In the genomic region with DNA sequence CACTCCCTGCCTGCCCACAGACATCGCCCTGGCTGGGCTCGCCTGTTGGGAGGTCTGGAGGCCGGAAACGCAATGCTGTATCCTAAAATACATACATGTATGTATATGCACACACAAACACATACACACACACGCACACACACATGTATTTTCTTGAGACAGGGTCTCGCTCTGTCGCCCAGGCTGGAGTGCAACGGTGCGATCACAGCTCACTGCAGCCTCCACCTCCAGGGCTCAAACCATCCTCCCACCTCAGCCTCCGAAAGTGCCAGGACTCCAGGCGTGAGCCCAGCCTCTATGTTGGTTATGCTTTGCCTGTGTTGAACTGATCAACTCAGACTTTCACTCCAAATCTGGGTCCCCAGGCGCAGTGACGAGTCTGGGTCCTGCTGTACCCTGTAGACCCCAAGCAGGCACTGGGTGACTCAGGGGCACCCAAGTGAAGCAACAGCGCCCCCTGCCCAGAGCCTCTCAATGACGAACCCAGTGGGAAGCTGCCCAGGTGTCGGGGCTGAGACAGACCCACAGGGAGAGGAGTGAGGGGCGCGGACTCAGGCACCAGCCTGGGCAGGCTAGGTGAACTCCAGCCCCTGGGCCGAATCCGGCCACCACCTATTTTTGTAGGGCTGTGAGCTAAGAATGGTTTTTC, we compare ENCODE assay signal across 1 cellular context.
A peak's percentile ranks its signal among the peaks of the same experiment; 100 is the strongest.
TF ChIP-seq lines count a peak whose summit lies in the region.

No MANE protein-coding gene starts in this region.

TF ChIP-seq in WTC11, 78 proteins besides CTCF, POLR2A, EP300 and RAD21 (continued from another document):
- TF ChIP-seq, protein P1, sequence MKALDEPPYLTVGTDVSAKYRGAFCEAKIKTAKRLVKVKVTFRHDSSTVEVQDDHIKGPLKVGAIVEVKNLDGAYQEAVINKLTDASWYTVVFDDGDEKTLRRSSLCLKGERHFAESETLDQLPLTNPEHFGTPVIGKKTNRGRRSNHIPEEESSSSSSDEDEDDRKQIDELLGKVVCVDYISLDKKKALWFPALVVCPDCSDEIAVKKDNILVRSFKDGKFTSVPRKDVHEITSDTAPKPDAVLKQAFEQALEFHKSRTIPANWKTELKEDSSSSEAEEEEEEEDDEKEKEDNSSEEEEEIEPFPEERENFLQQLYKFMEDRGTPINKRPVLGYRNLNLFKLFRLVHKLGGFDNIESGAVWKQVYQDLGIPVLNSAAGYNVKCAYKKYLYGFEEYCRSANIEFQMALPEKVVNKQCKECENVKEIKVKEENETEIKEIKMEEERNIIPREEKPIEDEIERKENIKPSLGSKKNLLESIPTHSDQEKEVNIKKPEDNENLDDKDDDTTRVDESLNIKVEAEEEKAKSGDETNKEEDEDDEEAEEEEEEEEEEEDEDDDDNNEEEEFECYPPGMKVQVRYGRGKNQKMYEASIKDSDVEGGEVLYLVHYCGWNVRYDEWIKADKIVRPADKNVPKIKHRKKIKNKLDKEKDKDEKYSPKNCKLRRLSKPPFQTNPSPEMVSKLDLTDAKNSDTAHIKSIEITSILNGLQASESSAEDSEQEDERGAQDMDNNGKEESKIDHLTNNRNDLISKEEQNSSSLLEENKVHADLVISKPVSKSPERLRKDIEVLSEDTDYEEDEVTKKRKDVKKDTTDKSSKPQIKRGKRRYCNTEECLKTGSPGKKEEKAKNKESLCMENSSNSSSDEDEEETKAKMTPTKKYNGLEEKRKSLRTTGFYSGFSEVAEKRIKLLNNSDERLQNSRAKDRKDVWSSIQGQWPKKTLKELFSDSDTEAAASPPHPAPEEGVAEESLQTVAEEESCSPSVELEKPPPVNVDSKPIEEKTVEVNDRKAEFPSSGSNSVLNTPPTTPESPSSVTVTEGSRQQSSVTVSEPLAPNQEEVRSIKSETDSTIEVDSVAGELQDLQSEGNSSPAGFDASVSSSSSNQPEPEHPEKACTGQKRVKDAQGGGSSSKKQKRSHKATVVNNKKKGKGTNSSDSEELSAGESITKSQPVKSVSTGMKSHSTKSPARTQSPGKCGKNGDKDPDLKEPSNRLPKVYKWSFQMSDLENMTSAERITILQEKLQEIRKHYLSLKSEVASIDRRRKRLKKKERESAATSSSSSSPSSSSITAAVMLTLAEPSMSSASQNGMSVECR (CRISPR knock-in tag; IDR thresholded peaks at IDR 0.05; ENCODE audit: borderline replicate concordance): no peak
- TF ChIP-seq ZNF423 (CRISPR knock-in tag; IDR thresholded peaks at IDR 0.05) (0 out of 2 replicates have a peak, but pooled peaks have one; percentile 17), ZNF121 (CRISPR knock-in tag; IDR thresholded peaks at IDR 0.05) (peak; percentile 64; the same call in 1 of the 2 replicates), IRF2 (CRISPR knock-in tag; IDR thresholded peaks at IDR 0.05; ENCODE audit: borderline replicate concordance, low read depth) (no peak)
